Comparison of ENCODE assay signal across 8 cellular contexts in genomic region chr9:137619240-137620090, GRCh38. TPM values are rescaled to one million over a fixed set of nuclear protein-coding genes. Genes with fewer than 3 reads are reported as not detected.
DNase-seq lines count a peak whose midpoint lies in the region; ATAC-seq and TF ChIP-seq lines count a peak whose summit lies in the region.

No MANE protein-coding gene starts in this region.

- ATAC-seq in GM21423 (IDR thresholded peaks at IDR 0.05; ENCODE audit: unreplicated experiment) (peak; percentile 26), omental fat pad (ENCODE audit: low FRiP score) (peak; percentile 45), HG03378 (IDR thresholded peaks at IDR 0.05; ENCODE audit: unreplicated experiment) (no peak)

- TF ChIP-seq EP300 in Ishikawa (IDR thresholded peaks at IDR 0.05; ENCODE audit: borderline replicate concordance) = no peak

- DNase-seq in DMS 273 (lab: John Stamatoyannopoulos, UW; ENCODE audit: unreplicated experiment) (peak; percentile 62), DMS 273 treated with DMSO at 0.1 percent for 48 hours (lab: John Stamatoyannopoulos, UW) (no peak), fibroblast of the aortic adventitia (ENCODE audit: low read depth) (peak; percentile 59), omental fat pad (ENCODE audit: low spot score) (no peak)
- DNase-seq in activated T-cell treated with anti-CD3 and anti-CD28 coated beads, Interleukin-2, amount 50 U/mL, for 48 hours = peak; percentile 53 to 61

- peak overlapping the region; percentile 80 for H3K4me3 ChIP-seq in fibroblast of the aortic adventitia (ENCODE audit: low read depth, low read length)

- no peak for TF ChIP-seq RAD21 in Ishikawa (IDR thresholded peaks at IDR 0.05; ENCODE audit: low read depth)

- TF ChIP-seq CTCF in fibroblast of the aortic adventitia (IDR thresholded peaks at IDR 0.05; ENCODE audit: insufficient read depth, low read length) (no peak), omental fat pad (IDR thresholded peaks at IDR 0.05) (no peak)

TF ChIP-seq in Ishikawa, 13 proteins besides CTCF, POLR2A, EP300 and RAD21:
- no peak for TF ChIP-seq YY1 (IDR thresholded peaks at IDR 0.05; ENCODE audit: low read depth)
- TF ChIP-seq TAF1 (IDR thresholded peaks at IDR 0.05; ENCODE audit: low read depth) = 0 out of 2 replicates have a peak, but pooled peaks have one; percentile 34

RNA-seq across cellular contexts. Expression of gene EHMT1, which starts 0.7 kb away (rescaled TPM):
- 31.4 and 41.8 TPM in 2 replicates for total RNA-seq in fibroblast of the aortic adventitia (ENCODE audit: low replicate concordance)
- total RNA-seq in omental fat pad = 100 to 1,000 TPM in 1 of 4 donors, 10 to 100 TPM in 3; 57.6 to 103 (median 76.8) TPM

RNA-seq across cellular contexts. Expression of gene ARRDC1, which starts 14.0 kb away (rescaled TPM):
- total RNA-seq in fibroblast of the aortic adventitia (ENCODE audit: low replicate concordance) (1.8 and 15.0 TPM in 2 replicates), omental fat pad (10 to 100 TPM; 23.4 to 39.2 (median 33.3) TPM)

RNA-seq across cellular contexts. Expression of gene ZMYND19, which starts 29.2 kb away (rescaled TPM):
- 5.1 and 15.5 TPM in 2 replicates for total RNA-seq in fibroblast of the aortic adventitia (ENCODE audit: low replicate concordance)
- 10 to 100 TPM in 3 of 4 donors, 1 to 10 TPM in 1; 9.5 to 22.1 (median 11.7) TPM for total RNA-seq in omental fat pad

RNA-seq across cellular contexts. Expression of gene DPH7, which starts 40.7 kb away (rescaled TPM):
- total RNA-seq in fibroblast of the aortic adventitia (ENCODE audit: low replicate concordance) (16.1 and 20.2 TPM in 2 replicates), omental fat pad (10 to 100 TPM; 14.4 to 40.5 (median 29.1) TPM)

Comparison
In these comparisons a context has a peak if more than half of its experiments do, and no peak if none do; other contexts are left out.
1. DNase-seq: peak in DMS 273 (single experiment), activated T-cell treated with anti-CD3 and anti-CD28 coated beads, Interleukin-2, amount 50 U/mL, for 48 hours (2 of 2) and fibroblast of the aortic adventitia (single experiment); none in DMS 273 treated with DMSO at 0.1 percent for 48 hours (single experiment) and omental fat pad (single experiment).